ENCODE assay signal across 8 cellular contexts in genomic region chr10:30434273-30435067, GRCh38. TPM values are rescaled to one million over a fixed set of nuclear protein-coding genes. Genes with fewer than 3 reads are reported as not detected.
DNase-seq lines count a peak whose midpoint lies in the region; ATAC-seq and TF ChIP-seq lines count a peak whose summit lies in the region.

No MANE protein-coding gene starts in this region.

- TF ChIP-seq POLR2A in suprapubic skin (IDR thresholded peaks at IDR 0.05), result peak; percentile 40 to 98

- peak; percentile 21 for ATAC-seq in GM18520 (IDR thresholded peaks at IDR 0.05; ENCODE audit: unreplicated experiment)
- ATAC-seq in HG03060 (IDR thresholded peaks at IDR 0.05; ENCODE audit: low read depth, unreplicated experiment), result peak; percentile 20
- ATAC-seq in PC-3, result peak; percentile 24
- ATAC-seq in naive thymus-derived CD8-positive, alpha-beta T cell, result peak; percentile 43 to 46

- POLR2A ChIA-PET in A673 (lab: Charles Lee; ENCODE audit: low non-redundant PET) (interaction anchor here (0.6 kb wide), 1 partner anchor 119 kb away, joined by 3 read pairs; no protein-coding TSS in a partner anchor), PC-3 (lab: Charles Lee; ENCODE audit: unreplicated experiment) (interaction anchor here (0.8 to 1.3 kb wide), 2 partner anchors 11 kb away, joined by 7 to 8 read pairs; no protein-coding TSS in a partner anchor)
- POLR2A ChIA-PET in naive thymus-derived CD8-positive, alpha-beta T cell (lab: Charles Lee), result interaction anchor here (0.5 to 1.9 kb wide), 7 partner anchors 16 to 98 kb away, joined by 3 to 12 read pairs (median 4); no protein-coding TSS in a partner anchor

- peak overlapping the region; percentile 94 for H3K4me3 Mint-ChIP-seq in activated T-helper 1 cell treated with anti-CD3 and anti-CD28 coated beads, Interleukin-12 subunit alpha, Interleukin-12 subunit beta, Interleukin-2, Interleukin-4 antibody, amounts not matched to agents 30 ng/mL and 10 ng/mL and 1 ng/mL, durations not matched to agents 14 hours and 24 hours and 36 hours
- H3K4me3 Mint-ChIP-seq in naive thymus-derived CD8-positive, alpha-beta T cell, result peak overlapping the region; percentile 76 to 92 (median 88)

- H3K9me3 ChIP-seq in A673 (ENCODE audit: low read depth, low read length, poor library complexity, severe bottlenecking), result no peaks in the 10 kb centered on the region
- H3K9me3 ChIP-seq in PC-3 (ENCODE audit: low read length), result no peaks in the 10 kb centered on the region
- H3K9me3 ChIP-seq in fibroblast of lung (ENCODE audit: control insufficient read depth, insufficient read depth, low read depth, low read length), result no peaks in the 10 kb centered on the region
- no peaks in the 10 kb centered on the region for H3K9me3 ChIP-seq in suprapubic skin

- peaks cover 61% of the 10 kb centered on the region for H3K4me1 Mint-ChIP-seq in activated T-helper 1 cell treated with anti-CD3 and anti-CD28 coated beads, Interleukin-12 subunit alpha, Interleukin-12 subunit beta, Interleukin-2, Interleukin-4 antibody, amounts not matched to agents 30 ng/mL and 10 ng/mL and 1 ng/mL, durations not matched to agents 14 hours and 24 hours and 36 hours (ENCODE audit: low read depth)
- H3K4me1 Mint-ChIP-seq in naive thymus-derived CD8-positive, alpha-beta T cell, result peaks cover 24 to 72% (median 46%) of the 10 kb centered on the region in 4 donors

- CTCF ChIA-PET in A673 (lab: Charles Lee), result no interaction called here
- CTCF ChIA-PET in PC-3 (lab: Charles Lee), result interaction anchor here (0.6 kb wide), 1 partner anchor 21 kb away, joined by 3 read pairs; no protein-coding TSS in a partner anchor

- peaks cover 49% of the 10 kb centered on the region for H3K79me2 ChIP-seq in PC-3 (ENCODE audit: low read length)
- peaks cover 45% of the 10 kb centered on the region for H3K79me2 ChIP-seq in fibroblast of lung (ENCODE audit: control insufficient read depth, insufficient read depth, low read length)

- TF ChIP-seq EP300 in suprapubic skin (IDR thresholded peaks at IDR 0.05), result no peak

- H3K4me1 ChIP-seq in A673 (ENCODE audit: insufficient read depth, low read length, poor library complexity, severe bottlenecking) (peaks cover 35% of the 10 kb centered on the region), PC-3 (ENCODE audit: insufficient read depth, low read length) (peaks cover 41% of the 10 kb centered on the region), fibroblast of lung (ENCODE audit: control insufficient read depth, extremely low read depth, insufficient read depth, low read length) (peaks cover 10% of the 10 kb centered on the region), suprapubic skin (peaks cover 73% of the 10 kb centered on the region)

- H3F3A ChIP-seq in PC-3 (ENCODE audit: low read length, unreplicated experiment), result no peaks in the 10 kb centered on the region

- no peaks in the 10 kb centered on the region for H3K9me2 ChIP-seq in PC-3 (replicated peaks; ENCODE audit: low read length)

- TF ChIP-seq CTCF in A673 (conservative IDR thresholded peaks at IDR 0.05; ENCODE audit: low read depth, low read length), result no peak
- TF ChIP-seq CTCF in PC-3 (conservative IDR thresholded peaks at IDR 0.05; ENCODE audit: low read depth, low read length), result no peak
- no peak for TF ChIP-seq CTCF in fibroblast of lung (conservative IDR thresholded peaks at IDR 0.05 in 1 of 2, IDR thresholded peaks at IDR 0.05 in 1 of 2; ENCODE audit: low read depth in 1 of 2, low read length in 2 of 2)
- TF ChIP-seq CTCF in suprapubic skin (IDR thresholded peaks at IDR 0.05), result no peak

- H3K9ac ChIP-seq in PC-3 (ENCODE audit: low read length), result peak overlapping the region; percentile 90
- H3K9ac ChIP-seq in fibroblast of lung (ENCODE audit: insufficient read depth, low read length), result peak overlapping the region; percentile 97

- H3K36me3 Mint-ChIP-seq in activated T-helper 1 cell treated with anti-CD3 and anti-CD28 coated beads, Interleukin-12 subunit alpha, Interleukin-12 subunit beta, Interleukin-2, Interleukin-4 antibody, amounts not matched to agents 30 ng/mL and 10 ng/mL and 1 ng/mL, durations not matched to agents 14 hours and 24 hours and 36 hours (ENCODE audit: low read depth), result peaks cover 41% of the 10 kb centered on the region
- H3K36me3 Mint-ChIP-seq in naive thymus-derived CD8-positive, alpha-beta T cell, result no peaks in the 10 kb centered on the region

- no peaks in the 10 kb centered on the region for H3K27me3 Mint-ChIP-seq in activated T-helper 1 cell treated with anti-CD3 and anti-CD28 coated beads, Interleukin-12 subunit alpha, Interleukin-12 subunit beta, Interleukin-2, Interleukin-4 antibody, amounts not matched to agents 30 ng/mL and 10 ng/mL and 1 ng/mL, durations not matched to agents 14 hours and 24 hours and 36 hours (ENCODE audit: insufficient read depth)
- H3K27me3 Mint-ChIP-seq in naive thymus-derived CD8-positive, alpha-beta T cell, result no peaks in the 10 kb centered on the region

- DNase-seq in A673 (ENCODE audit: low spot score) (peak; percentile 86), PC-3 (peak; percentile 42), fibroblast of lung (ENCODE audit: low read depth in 2 of 2) (peak; percentile 70 to 85), suprapubic skin (ENCODE audit: low spot score in 2 of 2) (peak; percentile 96 to 97)
- DNase-seq in activated T-helper 1 cell treated with anti-CD3 and anti-CD28 coated beads, Interleukin-12 subunit alpha, Interleukin-12 subunit beta, Interleukin-2, Interleukin-4 antibody, amounts not matched to agents 30 ng/mL and 10 ng/mL and 1 ng/mL, durations not matched to agents 14 hours and 24 hours and 36 hours (ENCODE audit: low spot score), result peak; percentile 70
- peak; percentile 15 to 67 (median 40) for DNase-seq in naive thymus-derived CD8-positive, alpha-beta T cell

- intact Hi-C loops in A673 (cut with micrococcal nuclease; ENCODE audit: unreplicated experiment) (no loop called here), PC-3 (cut with micrococcal nuclease) (no loop called here)
- intact Hi-C loops in activated T-helper 1 cell treated with anti-CD3 and anti-CD28 coated beads, Interleukin-12 subunit alpha, Interleukin-12 subunit beta, Interleukin-2, Interleukin-4 antibody, amounts not matched to agents 30 ng/mL and 10 ng/mL and 1 ng/mL, durations not matched to agents 14 hours and 24 hours and 36 hours (cut with micrococcal nuclease), result loop anchor here (1.0 to 10.0 kb wide), 4 partner anchors 16 to 1910 kb away; partner anchors contain the start of gene EPC1

- peak overlapping the region; percentile 88 for H3K27ac Mint-ChIP-seq in activated T-helper 1 cell treated with anti-CD3 and anti-CD28 coated beads, Interleukin-12 subunit alpha, Interleukin-12 subunit beta, Interleukin-2, Interleukin-4 antibody, amounts not matched to agents 30 ng/mL and 10 ng/mL and 1 ng/mL, durations not matched to agents 14 hours and 24 hours and 36 hours
- H3K27ac Mint-ChIP-seq in naive thymus-derived CD8-positive, alpha-beta T cell, result peak overlapping the region; percentile 14 to 93 (median 60)

- H3K27me3 ChIP-seq in A673 (replicated peaks; ENCODE audit: insufficient read depth, low read depth, low read length, poor library complexity) (no peaks in the 10 kb centered on the region), PC-3 (ENCODE audit: low read length) (no peaks in the 10 kb centered on the region), fibroblast of lung (ENCODE audit: control insufficient read depth, insufficient read depth, low read length) (no peaks in the 10 kb centered on the region), suprapubic skin (no peaks in the 10 kb centered on the region)

- no TSS peak for BruUV-seq in A673 (replicated peaks; lab: Mats Ljungman, UMichigan)
- no TSS peak for BruUV-seq in PC-3 (replicated peaks; lab: Mats Ljungman, UMichigan)

- H4K20me1 ChIP-seq in PC-3 (ENCODE audit: low read length) (peaks cover 18% of the 10 kb centered on the region; the same call in 1 of the 2 replicates), fibroblast of lung (ENCODE audit: control insufficient read depth, extremely low read depth, insufficient read depth, low read length) (no peaks in the 10 kb centered on the region)

- H3K27ac ChIP-seq in A673 (ENCODE audit: low read depth, low read length, poor library complexity, severe bottlenecking) (peak overlapping the region; percentile 86), PC-3 (ENCODE audit: low read length) (peak overlapping the region; percentile 86), fibroblast of lung (ENCODE audit: insufficient read depth, low read length) (peak overlapping the region; percentile 95), suprapubic skin (peak overlapping the region; percentile 100)

- H3K4me2 ChIP-seq in PC-3 (ENCODE audit: low read length) (peak overlapping the region; percentile 89), fibroblast of lung (ENCODE audit: extremely low read depth, insufficient read depth, low read length) (peak overlapping the region; percentile 79)

- WGBS in suprapubic skin, result under 1% methylated on average over 23 of the region's 56 CpGs

- peak overlapping the region; percentile 90 for H2AFZ ChIP-seq in PC-3 (ENCODE audit: low read length)
- no peak overlapping the region for H2AFZ ChIP-seq in fibroblast of lung (ENCODE audit: low read length)

- no peaks in the 10 kb centered on the region for H3K9me3 Mint-ChIP-seq in activated T-helper 1 cell treated with anti-CD3 and anti-CD28 coated beads, Interleukin-12 subunit alpha, Interleukin-12 subunit beta, Interleukin-2, Interleukin-4 antibody, amounts not matched to agents 30 ng/mL and 10 ng/mL and 1 ng/mL, durations not matched to agents 14 hours and 24 hours and 36 hours
- no peaks in the 10 kb centered on the region for H3K9me3 Mint-ChIP-seq in naive thymus-derived CD8-positive, alpha-beta T cell

- H3K36me3 ChIP-seq in A673 (ENCODE audit: insufficient read depth, low read length, poor library complexity, severe bottlenecking) (no peaks in the 10 kb centered on the region), PC-3 (ENCODE audit: low read depth, low read length) (peaks cover 5% of the 10 kb centered on the region; the same call in 1 of the 2 replicates), fibroblast of lung (ENCODE audit: control insufficient read depth, insufficient read depth, low read length) (peaks cover 2% of the 10 kb centered on the region), suprapubic skin (peaks cover 6% of the 10 kb centered on the region)

- H3K4me3 ChIP-seq in A673 (ENCODE audit: low read depth, low read length, poor library complexity, severe bottlenecking) (peak overlapping the region; percentile 96), PC-3 (ENCODE audit: low read length) (peak overlapping the region; percentile 98), fibroblast of lung (replicated peaks in 1 of 4; ENCODE audit: control extremely low read depth in 1 of 4, insufficient read depth in 1 of 4, low read depth in 3 of 4, low read length in 4 of 4) (peak overlapping the region; percentile 77 to 92 (median 82)), suprapubic skin (peak overlapping the region; percentile 91)

RNA-seq across cellular contexts. Expression of gene MAP3K8, which starts 0.5 kb away (rescaled TPM):
- total RNA-seq in A673 (2021) (4.5 TPM in 2 replicates), PC-3 (2014; rRNA removed) (4.9 and 6.5 TPM in 2 replicates), fibroblast of lung (15.7 and 20.0 TPM in 2 replicates), suprapubic skin (10 to 100 TPM; 21.9 to 56.4 (median 54.2) TPM)
- total RNA-seq in activated T-helper 1 cell treated with anti-CD3 and anti-CD28 coated beads, Interleukin-12 subunit alpha, Interleukin-12 subunit beta, Interleukin-2, Interleukin-4 antibody, amounts not matched to agents 30 ng/mL and 10 ng/mL and 1 ng/mL, durations not matched to agents 14 hours and 24 hours and 36 hours, result 34.7 and 37.5 TPM in 2 replicates
- polyA plus RNA-seq in fibroblast of lung, result 16.9 and 52.6 TPM in 2 replicates
- polyA plus RNA-seq in fibroblast of lung (2012), result 10.4 and 26.6 TPM in 2 replicates
- 9.6 and 20.6 TPM in 2 replicates for polyA minus RNA-seq in fibroblast of lung (ENCODE audit: low replicate concordance)
- total RNA-seq in naive thymus-derived CD8-positive, alpha-beta T cell, result 1 to 10 TPM; 2.7 TPM
- 10 to 100 TPM in 1 of 3 donors, under 1 TPM in 2; 0.53 to 23.4 (median 0.80) TPM for polyA plus RNA-seq in naive thymus-derived CD8-positive, alpha-beta T cell

Comparison
In these comparisons a context has a peak if more than half of its experiments do, and no peak if none do; other contexts are left out.
1. Peak in every context shown above with its lines: DNase-seq, ATAC-seq, H3K4me3 ChIP-seq and H3K27ac ChIP-seq.
2. DNase-seq: peak in every context shown above with its lines; median percentile 96 in suprapubic skin; 86 in A673; 78 in fibroblast of lung; 70 in activated T-helper 1 cell treated with anti-CD3 and anti-CD28 coated beads, Interleukin-12 subunit alpha, Interleukin-12 subunit beta, Interleukin-2, Interleukin-4 antibody, amounts not matched to agents 30 ng/mL and 10 ng/mL and 1 ng/mL, durations not matched to agents 14 hours and 24 hours and 36 hours; 42 in PC-3; 40 in naive thymus-derived CD8-positive, alpha-beta T cell.